Comparison of ENCODE assay signal across 11 cellular contexts in the genomic region with DNA sequence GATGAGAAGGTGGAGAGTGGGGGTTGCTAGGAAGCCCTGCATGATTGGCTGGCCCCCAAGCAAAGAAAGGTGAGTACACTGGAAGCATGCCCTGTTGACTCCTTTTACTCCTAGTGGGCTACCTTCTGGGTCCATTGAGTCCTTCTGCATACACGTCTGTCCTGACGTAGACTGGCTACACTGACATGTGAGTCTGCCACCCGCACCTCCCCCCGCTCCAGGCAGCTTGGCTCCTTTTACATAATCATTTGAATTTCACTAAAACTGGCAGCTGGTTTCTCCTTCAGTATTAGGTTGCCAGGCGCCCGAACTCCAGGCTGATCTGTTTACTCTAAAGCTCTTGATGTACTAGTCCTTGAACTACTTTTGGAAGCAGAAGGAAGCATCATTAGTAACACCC. TPM values are rescaled to one million over a fixed set of nuclear protein-coding genes. Genes with fewer than 3 reads are reported as not detected.
DNase-seq lines count a peak whose midpoint lies in the region; ATAC-seq and TF ChIP-seq lines count a peak whose summit lies in the region.
"Had no signal": no experiment of that assay in that cellular context is flagged by ENCODE, and none has a peak within 500 bp of the region (broad histone marks: within the 10 kb centered on the region; RNA-seq: fewer than 3 reads in every experiment).

No MANE protein-coding gene starts in this region.

- H3K4me3 Mint-ChIP-seq in GM23338 (peak overlapping the region; percentile 49), mesothelial cell of epicardium (no peak overlapping the region)
- H3K4me3 Mint-ChIP-seq: activated CD4-positive, alpha-beta T cell treated with anti-CD3 and anti-CD28 coated beads, Interleukin-2, amount 10 ng/mL, durations not matched to agents 24 days and 14 days; CD4-positive, CD25-positive, alpha-beta regulatory T cell had no signal

- H4K20me1 ChIP-seq in GM23338 (replicated peaks; ENCODE audit: insufficient read depth): peaks cover 14% of the 10 kb centered on the region

- peaks cover 26% of the 10 kb centered on the region for H3K36me3 ChIP-seq in GM23338 (ENCODE audit: insufficient read depth)

- no peaks in the 10 kb centered on the region for H3K9me2 ChIP-seq in GM23338 (ENCODE audit: insufficient read depth)

- H3K27me3 ChIP-seq in GM23338 (ENCODE audit: insufficient read depth): no peaks in the 10 kb centered on the region

- no peaks in the 10 kb centered on the region for H3K9me3 Mint-ChIP-seq in GM23338
- no peaks in the 10 kb centered on the region for H3K9me3 Mint-ChIP-seq in mesothelial cell of epicardium
- H3K9me3 Mint-ChIP-seq: activated CD4-positive, alpha-beta T cell treated with anti-CD3 and anti-CD28 coated beads, Interleukin-2, amount 10 ng/mL, durations not matched to agents 24 days and 14 days; CD4-positive, CD25-positive, alpha-beta regulatory T cell had no signal

- H3F3A ChIP-seq in GM23338 (replicated peaks; ENCODE audit: low read depth): peaks cover 7% of the 10 kb centered on the region

- peak; percentile 55 for DNase-seq in GM23338 (ENCODE audit: low spot score)
- peak in 52 of 56 donors; percentile 1 to 88 (median 60) for DNase-seq in amygdala (lab: John Stamatoyannopoulos, UW)
- peak; percentile 67 for DNase-seq in medulla oblongata (ENCODE audit: extremely low spot score)
- DNase-seq in mesothelial cell of epicardium (ENCODE audit: low spot score in 2 of 2, unreplicated experiment in 2 of 2): no peak
- no peak for DNase-seq in cerebellum (ENCODE audit: low spot score)
- DNase-seq: activated CD4-positive, alpha-beta T cell treated with anti-CD3 and anti-CD28 coated beads, Interleukin-2, amount 10 ng/mL, durations not matched to agents 24 days and 14 days; CD4-positive, CD25-positive, alpha-beta regulatory T cell; left ventricle myocardium inferior; NCI-H1105 treated with DMSO at 0.1 percent for 48 hours; SW 1271 had no signal

- peak overlapping the region; percentile 27 for H3K4me3 ChIP-seq in GM23338
- H3K4me3 ChIP-seq: left ventricle myocardium inferior had no signal

- TF ChIP-seq CTCF in GM23338 (conservative IDR thresholded peaks at IDR 0.05; ENCODE audit: low read depth in 2 of 2): no peak
- TF ChIP-seq CTCF in mesothelial cell of epicardium (IDR thresholded peaks at IDR 0.05; ENCODE audit: unreplicated experiment): no peak

- H3K79me2 ChIP-seq in GM23338 (replicated peaks; ENCODE audit: insufficient read depth): peaks cover 40% of the 10 kb centered on the region

- H3K4me1 Mint-ChIP-seq in GM23338: peaks cover 28% of the 10 kb centered on the region
- H3K4me1 Mint-ChIP-seq in mesothelial cell of epicardium: no peaks in the 10 kb centered on the region

- H2AFZ ChIP-seq in GM23338: no peak overlapping the region

- H3K4me2 ChIP-seq in GM23338: peak overlapping the region; percentile 48

- H3K36me3 Mint-ChIP-seq in GM23338 (ENCODE audit: low read depth) (peaks cover 91% of the 10 kb centered on the region), mesothelial cell of epicardium (peaks cover 29% of the 10 kb centered on the region)

- peaks cover 25% of the 10 kb centered on the region for H3K4me1 ChIP-seq in GM23338 (ENCODE audit: insufficient read depth)
- H3K4me1 ChIP-seq: left ventricle myocardium inferior had no signal

- H3K27ac Mint-ChIP-seq in GM23338: peak overlapping the region; percentile 73
- no peak overlapping the region for H3K27ac Mint-ChIP-seq in mesothelial cell of epicardium
- H3K27ac Mint-ChIP-seq: activated CD4-positive, alpha-beta T cell treated with anti-CD3 and anti-CD28 coated beads, Interleukin-2, amount 10 ng/mL, durations not matched to agents 24 days and 14 days had no signal

- peak overlapping the region; percentile 65 for H3K27ac ChIP-seq in GM23338 (ENCODE audit: low read depth)
- H3K27ac ChIP-seq: left ventricle myocardium inferior had no signal

- no peaks in the 10 kb centered on the region for H3K27me3 Mint-ChIP-seq in GM23338 (ENCODE audit: insufficient read depth, low read depth, poor library complexity)
- no peaks in the 10 kb centered on the region for H3K27me3 Mint-ChIP-seq in mesothelial cell of epicardium (ENCODE audit: low read depth)
- H3K27me3 Mint-ChIP-seq: activated CD4-positive, alpha-beta T cell treated with anti-CD3 and anti-CD28 coated beads, Interleukin-2, amount 10 ng/mL, durations not matched to agents 24 days and 14 days; CD4-positive, CD25-positive, alpha-beta regulatory T cell had no signal

- ATAC-seq in GM23338: peak; percentile 71
- ATAC-seq in HG03460 (IDR thresholded peaks at IDR 0.05; ENCODE audit: unreplicated experiment): no peak

TF ChIP-seq in GM23338, 12 proteins besides CTCF, POLR2A, EP300 and RAD21 (continues in another document):
- TF ChIP-seq CREB1 (CRISPR knock-in tag; IDR thresholded peaks at IDR 0.05; ENCODE audit: low read depth): no peak
- TF ChIP-seq, protein P1, sequence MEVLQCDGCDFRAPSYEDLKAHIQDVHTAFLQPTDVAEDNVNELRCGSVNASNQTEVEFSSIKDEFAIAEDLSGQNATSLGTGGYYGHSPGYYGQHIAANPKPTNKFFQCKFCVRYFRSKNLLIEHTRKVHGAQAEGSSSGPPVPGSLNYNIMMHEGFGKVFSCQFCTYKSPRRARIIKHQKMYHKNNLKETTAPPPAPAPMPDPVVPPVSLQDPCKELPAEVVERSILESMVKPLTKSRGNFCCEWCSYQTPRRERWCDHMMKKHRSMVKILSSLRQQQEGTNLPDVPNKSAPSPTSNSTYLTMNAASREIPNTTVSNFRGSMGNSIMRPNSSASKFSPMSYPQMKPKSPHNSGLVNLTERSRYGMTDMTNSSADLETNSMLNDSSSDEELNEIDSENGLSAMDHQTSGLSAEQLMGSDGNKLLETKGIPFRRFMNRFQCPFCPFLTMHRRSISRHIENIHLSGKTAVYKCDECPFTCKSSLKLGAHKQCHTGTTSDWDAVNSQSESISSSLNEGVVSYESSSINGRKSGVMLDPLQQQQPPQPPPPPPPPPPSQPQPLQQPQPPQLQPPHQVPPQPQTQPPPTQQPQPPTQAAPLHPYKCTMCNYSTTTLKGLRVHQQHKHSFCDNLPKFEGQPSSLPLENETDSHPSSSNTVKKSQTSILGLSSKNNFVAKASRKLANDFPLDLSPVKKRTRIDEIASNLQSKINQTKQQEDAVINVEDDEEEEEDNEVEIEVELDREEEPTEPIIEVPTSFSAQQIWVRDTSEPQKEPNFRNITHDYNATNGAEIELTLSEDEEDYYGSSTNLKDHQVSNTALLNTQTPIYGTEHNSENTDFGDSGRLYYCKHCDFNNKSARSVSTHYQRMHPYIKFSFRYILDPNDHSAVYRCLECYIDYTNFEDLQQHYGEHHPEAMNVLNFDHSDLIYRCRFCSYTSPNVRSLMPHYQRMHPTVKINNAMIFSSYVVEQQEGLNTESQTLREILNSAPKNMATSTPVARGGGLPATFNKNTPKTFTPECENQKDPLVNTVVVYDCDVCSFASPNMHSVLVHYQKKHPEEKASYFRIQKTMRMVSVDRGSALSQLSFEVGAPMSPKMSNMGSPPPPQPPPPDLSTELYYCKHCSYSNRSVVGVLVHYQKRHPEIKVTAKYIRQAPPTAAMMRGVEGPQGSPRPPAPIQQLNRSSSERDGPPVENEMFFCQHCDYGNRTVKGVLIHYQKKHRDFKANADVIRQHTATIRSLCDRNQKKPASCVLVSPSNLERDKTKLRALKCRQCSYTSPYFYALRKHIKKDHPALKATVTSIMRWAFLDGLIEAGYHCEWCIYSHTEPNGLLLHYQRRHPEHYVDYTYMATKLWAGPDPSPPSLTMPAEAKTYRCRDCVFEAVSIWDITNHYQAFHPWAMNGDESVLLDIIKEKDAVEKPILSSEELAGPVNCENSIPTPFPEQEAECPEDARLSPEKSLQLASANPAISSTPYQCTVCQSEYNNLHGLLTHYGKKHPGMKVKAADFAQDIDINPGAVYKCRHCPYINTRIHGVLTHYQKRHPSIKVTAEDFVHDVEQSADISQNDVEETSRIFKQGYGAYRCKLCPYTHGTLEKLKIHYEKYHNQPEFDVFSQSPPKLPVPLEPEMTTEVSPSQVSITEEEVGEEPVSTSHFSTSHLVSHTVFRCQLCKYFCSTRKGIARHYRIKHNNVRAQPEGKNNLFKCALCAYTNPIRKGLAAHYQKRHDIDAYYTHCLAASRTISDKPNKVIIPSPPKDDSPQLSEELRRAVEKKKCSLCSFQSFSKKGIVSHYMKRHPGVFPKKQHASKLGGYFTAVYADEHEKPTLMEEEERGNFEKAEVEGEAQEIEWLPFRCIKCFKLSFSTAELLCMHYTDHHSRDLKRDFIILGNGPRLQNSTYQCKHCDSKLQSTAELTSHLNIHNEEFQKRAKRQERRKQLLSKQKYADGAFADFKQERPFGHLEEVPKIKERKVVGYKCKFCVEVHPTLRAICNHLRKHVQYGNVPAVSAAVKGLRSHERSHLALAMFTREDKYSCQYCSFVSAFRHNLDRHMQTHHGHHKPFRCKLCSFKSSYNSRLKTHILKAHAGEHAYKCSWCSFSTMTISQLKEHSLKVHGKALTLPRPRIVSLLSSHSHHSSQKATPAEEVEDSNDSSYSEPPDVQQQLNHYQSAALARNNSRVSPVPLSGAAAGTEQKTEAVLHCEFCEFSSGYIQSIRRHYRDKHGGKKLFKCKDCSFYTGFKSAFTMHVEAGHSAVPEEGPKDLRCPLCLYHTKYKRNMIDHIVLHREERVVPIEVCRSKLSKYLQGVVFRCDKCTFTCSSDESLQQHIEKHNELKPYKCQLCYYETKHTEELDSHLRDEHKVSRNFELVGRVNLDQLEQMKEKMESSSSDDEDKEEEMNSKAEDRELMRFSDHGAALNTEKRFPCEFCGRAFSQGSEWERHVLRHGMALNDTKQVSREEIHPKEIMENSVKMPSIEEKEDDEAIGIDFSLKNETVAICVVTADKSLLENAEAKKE (CRISPR knock-in tag; IDR thresholded peaks at IDR 0.05): no peak

RNA-seq across cellular contexts. Expression of gene MRPS21, which starts 8.7 kb away (rescaled TPM):
- 51.2 and 51.7 TPM in 2 replicates for total RNA-seq in GM23338 (2014; rRNA removed; shearing (Covaris generic))
- 313 and 335 TPM in 2 replicates for polyA plus RNA-seq in GM23338 (2016; fragmentation: Nextera tagmentation; extraction: Ambion mirVana)
- total RNA-seq in mesothelial cell of epicardium (64.3 to 65.6 TPM (median 65.5 TPM) in 3 replicates), cerebellum (33.3 TPM)

RNA-seq across cellular contexts. Expression of gene PRPF3, which starts 19.0 kb away (rescaled TPM):
- total RNA-seq in GM23338 (2014; rRNA removed; shearing (Covaris generic)): 51.0 and 55.9 TPM in 2 replicates
- polyA plus RNA-seq in GM23338 (2016; fragmentation: Nextera tagmentation; extraction: Ambion mirVana): 28.7 and 34.3 TPM in 2 replicates
- 81.2 to 87.1 TPM (median 84.1 TPM) in 3 replicates for total RNA-seq in mesothelial cell of epicardium
- total RNA-seq in cerebellum: 62.6 TPM

RNA-seq across cellular contexts. Expression of gene CIART, which starts 20.0 kb away (rescaled TPM):
- 6.6 and 9.3 TPM in 2 replicates for total RNA-seq in GM23338 (2014; rRNA removed; shearing (Covaris generic))
- 16.4 and 16.6 TPM in 2 replicates for polyA plus RNA-seq in GM23338 (2016; fragmentation: Nextera tagmentation; extraction: Ambion mirVana)
- total RNA-seq in mesothelial cell of epicardium (9.2 to 10.6 TPM (median 9.8 TPM) in 3 replicates), cerebellum (4.4 TPM)

RNA-seq across cellular contexts. Expression of gene C1orf54, which starts 29.7 kb away (rescaled TPM):
- total RNA-seq in GM23338 (2014; rRNA removed; shearing (Covaris generic)): 6.6 and 18.5 TPM in 2 replicates
- 35.5 and 39.4 TPM in 2 replicates for polyA plus RNA-seq in GM23338 (2016; fragmentation: Nextera tagmentation; extraction: Ambion mirVana)
- 17.7 to 19.9 TPM (median 19.0 TPM) in 3 replicates for total RNA-seq in mesothelial cell of epicardium
- 13.5 TPM for total RNA-seq in cerebellum

RNA-seq across cellular contexts. Expression of gene APH1A, which starts 33.5 kb away (rescaled TPM):
- total RNA-seq in GM23338 (2014; rRNA removed; shearing (Covaris generic)): 82.7 and 85.3 TPM in 2 replicates
- 16.5 and 17.7 TPM in 2 replicates for polyA plus RNA-seq in GM23338 (2016; fragmentation: Nextera tagmentation; extraction: Ambion mirVana)
- 138 to 145 TPM (median 143 TPM) in 3 replicates for total RNA-seq in mesothelial cell of epicardium
- 56.2 TPM for total RNA-seq in cerebellum

Comparison
In these comparisons a context has a peak if more than half of its experiments do, and no peak if none do; other contexts are left out.
1. DNase-seq: peak in GM23338 (single experiment), amygdala (52 of 56) and medulla oblongata (single experiment); none in mesothelial cell of epicardium (0 of 2) and cerebellum (single experiment).